ENCODE assay signal across 9 cellular contexts in genomic region chr12:110316861-110317260, GRCh38. TPM values are rescaled to one million over a fixed set of nuclear protein-coding genes. Genes with fewer than 3 reads are reported as not detected.
A peak's percentile ranks its signal among the peaks of the same experiment; 100 is the strongest.
DNase-seq lines count a peak whose midpoint lies in the region; ATAC-seq and TF ChIP-seq lines count a peak whose summit lies in the region.
"Had no signal": no experiment of that assay in that cellular context is flagged by ENCODE, and none has a peak within 500 bp of the region (broad histone marks: within the 10 kb centered on the region; RNA-seq: fewer than 3 reads in every experiment).

No MANE protein-coding gene starts in this region.

- peaks cover 47% of the 10 kb centered on the region for H4K20me1 ChIP-seq in GM23338 (replicated peaks; ENCODE audit: insufficient read depth)

- H3K4me3 Mint-ChIP-seq in GM23338, result no peak overlapping the region
- no peak overlapping the region for H3K4me3 Mint-ChIP-seq in T-helper 2 cell treated with Interferon-gamma antibody and Interleukin-4, amounts not matched to agents 5 μg/mL and 100 μg/mL, for 36 hours
- H3K4me3 Mint-ChIP-seq in stimulated activated memory B cell treated with anti-CD40 and anti-IgM and Interleukin-4, amounts not matched to agents 10 μg/mL and 1 μg/mL and 100 μg/mL, for 72 hours, result no peak overlapping the region
- no peak overlapping the region for H3K4me3 Mint-ChIP-seq in activated CD4-positive, alpha-beta T cell treated with anti-CD3 and anti-CD28 coated beads, Interleukin-2, amount 10 ng/mL, durations not matched to agents 7 days and 5 days

- no peaks in the 10 kb centered on the region for H3K9me2 ChIP-seq in GM23338 (ENCODE audit: insufficient read depth)

- H3K4me3 ChIP-seq in GM23338 (no peak overlapping the region), gastroesophageal sphincter (no peak overlapping the region)

- ATAC-seq in GM23338 (no peak), gastroesophageal sphincter (peak; percentile 83), HG03432 (IDR thresholded peaks at IDR 0.05; ENCODE audit: unreplicated experiment) (no peak)
- ATAC-seq in stimulated activated memory B cell treated with anti-CD40 and anti-IgM and Interleukin-4, amounts not matched to agents 10 μg/mL and 1 μg/mL and 100 μg/mL, for 72 hours, result no peak

- H3K4me1 Mint-ChIP-seq in GM23338, result peaks cover 6% of the 10 kb centered on the region
- H3K4me1 Mint-ChIP-seq in T-helper 2 cell treated with Interferon-gamma antibody and Interleukin-4, amounts not matched to agents 5 μg/mL and 100 μg/mL, for 36 hours (ENCODE audit: low read depth), result peaks cover 36% of the 10 kb centered on the region
- peaks cover 18% of the 10 kb centered on the region for H3K4me1 Mint-ChIP-seq in stimulated activated memory B cell treated with anti-CD40 and anti-IgM and Interleukin-4, amounts not matched to agents 10 μg/mL and 1 μg/mL and 100 μg/mL, for 72 hours
- H3K4me1 Mint-ChIP-seq in activated CD4-positive, alpha-beta T cell treated with anti-CD3 and anti-CD28 coated beads, Interleukin-2, amount 10 ng/mL, durations not matched to agents 7 days and 5 days, result peaks cover 41% of the 10 kb centered on the region

- no peak for DNase-seq in GM23338 (ENCODE audit: low spot score)
- no peak for DNase-seq in T-helper 2 cell treated with Interferon-gamma antibody and Interleukin-4, amounts not matched to agents 5 μg/mL and 100 μg/mL, for 36 hours (ENCODE audit: low spot score)
- DNase-seq in DMS114 treated with DMSO at 0.1 percent for 48 hours (lab: John Stamatoyannopoulos, UW; ENCODE audit: unreplicated experiment), result no peak
- no peak for DNase-seq in activated CD4-positive, alpha-beta T cell treated with anti-CD3 and anti-CD28 coated beads, Interleukin-2, amount 10 ng/mL, durations not matched to agents 7 days and 5 days
- no peak for DNase-seq in activated CD4-positive, CD25-positive, alpha-beta regulatory T cell treated with anti-CD3 and anti-CD28 coated beads, Interleukin-2, amount 50 U/mL, for 72 hours
- DNase-seq: SHP77 had no signal

- no peak overlapping the region for H2AFZ ChIP-seq in GM23338

- peaks cover 100% of the 10 kb centered on the region for H3K79me2 ChIP-seq in GM23338 (replicated peaks; ENCODE audit: insufficient read depth)

- H3K9me3 ChIP-seq in gastroesophageal sphincter, result no peaks in the 10 kb centered on the region

- no peak for TF ChIP-seq POLR2A in gastroesophageal sphincter (IDR thresholded peaks at IDR 0.05)

- CTCF ChIA-PET in activated CD4-positive, alpha-beta T cell treated with anti-CD3 and anti-CD28 coated beads, Interleukin-2, amount 10 ng/mL, durations not matched to agents 7 days and 5 days (lab: Charles Lee), result interaction anchor here (0.6 to 2.0 kb wide), 4 partner anchors 10 to 424 kb away, joined by 3 to 6 read pairs (median 4); no protein-coding TSS in a partner anchor

- no peaks in the 10 kb centered on the region for H3K27me3 ChIP-seq in GM23338 (ENCODE audit: insufficient read depth)
- H3K27me3 ChIP-seq in gastroesophageal sphincter, result no peaks in the 10 kb centered on the region

- TF ChIP-seq CTCF in GM23338 (conservative IDR thresholded peaks at IDR 0.05; ENCODE audit: low read depth in 2 of 2) (no peak), gastroesophageal sphincter (IDR thresholded peaks at IDR 0.05) (no peak)

- no peak for TF ChIP-seq EP300 in gastroesophageal sphincter (IDR thresholded peaks at IDR 0.05)

- H3K27ac ChIP-seq in GM23338 (ENCODE audit: low read depth) (no peak overlapping the region), gastroesophageal sphincter (peak overlapping the region; percentile 61 to 75 (median 71))

- no peaks in the 10 kb centered on the region for H3K9me3 Mint-ChIP-seq in GM23338
- H3K9me3 Mint-ChIP-seq in T-helper 2 cell treated with Interferon-gamma antibody and Interleukin-4, amounts not matched to agents 5 μg/mL and 100 μg/mL, for 36 hours, result no peaks in the 10 kb centered on the region
- no peaks in the 10 kb centered on the region for H3K9me3 Mint-ChIP-seq in stimulated activated memory B cell treated with anti-CD40 and anti-IgM and Interleukin-4, amounts not matched to agents 10 μg/mL and 1 μg/mL and 100 μg/mL, for 72 hours
- no peaks in the 10 kb centered on the region for H3K9me3 Mint-ChIP-seq in activated CD4-positive, alpha-beta T cell treated with anti-CD3 and anti-CD28 coated beads, Interleukin-2, amount 10 ng/mL, durations not matched to agents 7 days and 5 days

- H3K36me3 ChIP-seq in GM23338 (ENCODE audit: insufficient read depth), result peaks cover 2% of the 10 kb centered on the region; the same call in 1 of the 2 replicates
- H3K36me3 ChIP-seq in gastroesophageal sphincter, result peaks cover 0 to 8% of the 10 kb centered on the region in 2 donors

- 10 to 12% methylated on average over 4 of the region's 4 CpGs for WGBS in gastroesophageal sphincter (ENCODE audit: low coverage in 1 of 2), 2 donors

- POLR2A ChIA-PET in activated CD4-positive, alpha-beta T cell treated with anti-CD3 and anti-CD28 coated beads, Interleukin-2, amount 10 ng/mL, durations not matched to agents 7 days and 5 days (lab: Charles Lee), result no interaction called here

- H3K36me3 Mint-ChIP-seq in GM23338 (ENCODE audit: low read depth), result peaks cover 47% of the 10 kb centered on the region
- peaks cover 39% of the 10 kb centered on the region for H3K36me3 Mint-ChIP-seq in T-helper 2 cell treated with Interferon-gamma antibody and Interleukin-4, amounts not matched to agents 5 μg/mL and 100 μg/mL, for 36 hours (ENCODE audit: low read depth)
- peaks cover 10% of the 10 kb centered on the region for H3K36me3 Mint-ChIP-seq in stimulated activated memory B cell treated with anti-CD40 and anti-IgM and Interleukin-4, amounts not matched to agents 10 μg/mL and 1 μg/mL and 100 μg/mL, for 72 hours
- peaks cover 39% of the 10 kb centered on the region for H3K36me3 Mint-ChIP-seq in activated CD4-positive, alpha-beta T cell treated with anti-CD3 and anti-CD28 coated beads, Interleukin-2, amount 10 ng/mL, durations not matched to agents 7 days and 5 days (ENCODE audit: low read depth)

- H3K27ac Mint-ChIP-seq in GM23338, result peak overlapping the region; percentile 11; the same call in 1 of the 2 replicates
- H3K27ac Mint-ChIP-seq in T-helper 2 cell treated with Interferon-gamma antibody and Interleukin-4, amounts not matched to agents 5 μg/mL and 100 μg/mL, for 36 hours, result peak overlapping the region; percentile 37
- H3K27ac Mint-ChIP-seq in stimulated activated memory B cell treated with anti-CD40 and anti-IgM and Interleukin-4, amounts not matched to agents 10 μg/mL and 1 μg/mL and 100 μg/mL, for 72 hours, result peak overlapping the region; percentile 10
- H3K27ac Mint-ChIP-seq in activated CD4-positive, alpha-beta T cell treated with anti-CD3 and anti-CD28 coated beads, Interleukin-2, amount 10 ng/mL, durations not matched to agents 7 days and 5 days, result no peak overlapping the region

- no peak overlapping the region for H3K4me2 ChIP-seq in GM23338

- H3F3A ChIP-seq in GM23338 (replicated peaks; ENCODE audit: low read depth), result no peaks in the 10 kb centered on the region

- H3K4me1 ChIP-seq in GM23338 (ENCODE audit: insufficient read depth) (no peaks in the 10 kb centered on the region), gastroesophageal sphincter (peaks cover 5 to 81% (median 17%) of the 10 kb centered on the region in 3 donors)

- H3K27me3 Mint-ChIP-seq in GM23338 (ENCODE audit: insufficient read depth, low read depth, poor library complexity), result peaks cover 2% of the 10 kb centered on the region
- H3K27me3 Mint-ChIP-seq in T-helper 2 cell treated with Interferon-gamma antibody and Interleukin-4, amounts not matched to agents 5 μg/mL and 100 μg/mL, for 36 hours (ENCODE audit: low read depth), result no peaks in the 10 kb centered on the region
- H3K27me3 Mint-ChIP-seq in stimulated activated memory B cell treated with anti-CD40 and anti-IgM and Interleukin-4, amounts not matched to agents 10 μg/mL and 1 μg/mL and 100 μg/mL, for 72 hours, result no peaks in the 10 kb centered on the region
- H3K27me3 Mint-ChIP-seq in activated CD4-positive, alpha-beta T cell treated with anti-CD3 and anti-CD28 coated beads, Interleukin-2, amount 10 ng/mL, durations not matched to agents 7 days and 5 days, result no peaks in the 10 kb centered on the region

TF ChIP-seq in GM23338, 12 proteins besides CTCF, POLR2A, EP300 and RAD21 (continues in another document):
- TF ChIP-seq STAT1 (IDR thresholded peaks at IDR 0.05; ENCODE audit: unreplicated experiment) (no peak), EZH2phosphoT487 (IDR thresholded peaks at IDR 0.05; ENCODE audit: unreplicated experiment) (no peak), REST (IDR thresholded peaks at IDR 0.05; ENCODE audit: unreplicated experiment) (no peak), CREB1 (CRISPR knock-in tag; IDR thresholded peaks at IDR 0.05; ENCODE audit: low read depth) (no peak), EZH2 (IDR thresholded peaks at IDR 0.05; ENCODE audit: low read depth, unreplicated experiment) (no peak), POLR2AphosphoS5 (IDR thresholded peaks at IDR 0.05; ENCODE audit: low read depth) (no peak), JUNB (IDR thresholded peaks at IDR 0.05; ENCODE audit: unreplicated experiment) (no peak)

RNA-seq across cellular contexts. Expression of gene ATP2A2, which starts 35.8 kb away (rescaled TPM):
- 201 and 225 TPM in 2 replicates for total RNA-seq in GM23338 (2014; rRNA removed; shearing (Covaris generic))
- 44.2 and 47.2 TPM in 2 replicates for polyA plus RNA-seq in GM23338 (2016; fragmentation: Nextera tagmentation; extraction: Ambion mirVana)
- 100 to 1,000 TPM; 118 to 233 (median 163) TPM for total RNA-seq in gastroesophageal sphincter
- 100 to 1,000 TPM; 126 to 131 TPM for total RNA-seq in activated CD4-positive, alpha-beta T cell treated with anti-CD3 and anti-CD28 coated beads, Interleukin-2, amount 10 ng/mL, durations not matched to agents 7 days and 5 days
